ENCODE assay signal across 1 cellular context in the genomic region with DNA sequence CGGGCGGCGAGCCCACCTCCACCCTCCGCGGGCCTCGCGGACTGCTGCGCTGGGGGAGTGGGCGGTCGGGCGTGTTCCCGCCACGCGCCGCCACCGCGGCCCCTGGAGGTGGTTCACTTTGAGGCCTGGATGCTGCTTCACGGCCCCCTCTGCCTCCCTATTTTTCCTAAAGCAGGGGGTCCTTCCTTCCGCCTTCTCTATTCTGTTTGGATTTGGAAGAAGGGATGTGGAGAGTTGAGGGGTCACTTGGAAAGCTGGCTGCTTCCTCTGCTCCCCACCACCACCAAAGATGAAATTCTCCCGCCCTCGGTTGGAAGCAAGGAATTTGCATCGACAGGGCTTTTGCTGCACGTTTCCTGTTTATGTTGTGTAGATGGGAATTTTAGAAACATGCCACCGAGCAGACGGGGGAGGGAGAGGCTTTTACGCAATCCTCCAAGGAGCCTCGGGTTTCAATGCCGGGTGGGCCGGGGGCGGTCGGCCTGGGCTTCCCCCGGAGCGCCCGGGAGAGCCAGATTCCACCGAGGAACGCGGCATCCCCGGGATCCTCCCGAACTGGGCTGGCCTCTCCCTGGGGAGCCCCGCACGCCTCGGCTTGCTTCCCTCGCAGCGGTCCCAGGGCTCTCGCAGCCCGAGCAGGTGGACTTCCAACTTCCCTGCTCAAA.
TF ChIP-seq lines count a peak whose summit lies in the region.

No MANE protein-coding gene starts in this region.

TF ChIP-seq in HepG2, 621 proteins besides CTCF, POLR2A, EP300 and RAD21 (continues in another document):
- TF ChIP-seq KMT2B (CRISPR knock-in tag; IDR thresholded peaks at IDR 0.05) = peak; percentile 12; the same call in 1 of the 2 replicates
- TF ChIP-seq MAFG (CRISPR knock-in tag; IDR thresholded peaks at IDR 0.05) = no peak
- TF ChIP-seq, protein P1, sequence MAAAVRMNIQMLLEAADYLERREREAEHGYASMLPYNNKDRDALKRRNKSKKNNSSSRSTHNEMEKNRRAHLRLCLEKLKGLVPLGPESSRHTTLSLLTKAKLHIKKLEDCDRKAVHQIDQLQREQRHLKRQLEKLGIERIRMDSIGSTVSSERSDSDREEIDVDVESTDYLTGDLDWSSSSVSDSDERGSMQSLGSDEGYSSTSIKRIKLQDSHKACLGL (CRISPR knock-in tag; IDR thresholded peaks at IDR 0.05) = peak; percentile 25; the same call in 1 of the 2 replicates
- TF ChIP-seq, protein P2, sequence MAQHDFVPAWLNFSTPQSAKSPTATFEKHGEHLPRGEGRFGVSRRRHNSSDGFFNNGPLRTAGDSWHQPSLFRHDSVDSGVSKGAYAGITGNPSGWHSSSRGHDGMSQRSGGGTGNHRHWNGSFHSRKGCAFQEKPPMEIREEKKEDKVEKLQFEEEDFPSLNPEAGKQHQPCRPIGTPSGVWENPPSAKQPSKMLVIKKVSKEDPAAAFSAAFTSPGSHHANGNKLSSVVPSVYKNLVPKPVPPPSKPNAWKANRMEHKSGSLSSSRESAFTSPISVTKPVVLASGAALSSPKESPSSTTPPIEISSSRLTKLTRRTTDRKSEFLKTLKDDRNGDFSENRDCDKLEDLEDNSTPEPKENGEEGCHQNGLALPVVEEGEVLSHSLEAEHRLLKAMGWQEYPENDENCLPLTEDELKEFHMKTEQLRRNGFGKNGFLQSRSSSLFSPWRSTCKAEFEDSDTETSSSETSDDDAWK (CRISPR knock-in tag; IDR thresholded peaks at IDR 0.05) = no peak
- TF ChIP-seq, protein P3, sequence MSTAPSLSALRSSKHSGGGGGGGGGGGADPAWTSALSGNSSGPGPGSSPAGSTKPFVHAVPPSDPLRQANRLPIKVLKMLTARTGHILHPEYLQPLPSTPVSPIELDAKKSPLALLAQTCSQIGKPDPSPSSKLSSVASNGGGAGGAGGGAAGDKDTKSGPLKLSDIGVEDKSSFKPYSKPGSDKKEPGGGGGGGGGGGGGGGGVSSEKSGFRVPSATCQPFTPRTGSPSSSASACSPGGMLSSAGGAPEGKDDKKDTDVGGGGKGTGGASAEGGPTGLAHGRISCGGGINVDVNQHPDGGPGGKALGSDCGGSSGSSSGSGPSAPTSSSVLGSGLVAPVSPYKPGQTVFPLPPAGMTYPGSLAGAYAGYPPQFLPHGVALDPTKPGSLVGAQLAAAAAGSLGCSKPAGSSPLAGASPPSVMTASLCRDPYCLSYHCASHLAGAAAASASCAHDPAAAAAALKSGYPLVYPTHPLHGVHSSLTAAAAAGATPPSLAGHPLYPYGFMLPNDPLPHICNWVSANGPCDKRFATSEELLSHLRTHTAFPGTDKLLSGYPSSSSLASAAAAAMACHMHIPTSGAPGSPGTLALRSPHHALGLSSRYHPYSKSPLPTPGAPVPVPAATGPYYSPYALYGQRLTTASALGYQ (CRISPR knock-in tag; IDR thresholded peaks at IDR 0.05) = no peak
- TF ChIP-seq ZBTB38 (CRISPR knock-in tag; IDR thresholded peaks at IDR 0.05) = no peak
- TF ChIP-seq IKZF4 (CRISPR knock-in tag; IDR thresholded peaks at IDR 0.05; ENCODE audit: borderline replicate concordance, low read depth, not compliant biosample characterization) = no peak
- TF ChIP-seq CREM (IDR thresholded peaks at IDR 0.05) = no peak
- TF ChIP-seq CREM (CRISPR knock-in tag; IDR thresholded peaks at IDR 0.05) = no peak
- TF ChIP-seq ZBTB1 (CRISPR knock-in tag; IDR thresholded peaks at IDR 0.05; ENCODE audit: borderline replicate concordance) = no peak
- TF ChIP-seq MZF1 (CRISPR knock-in tag; IDR thresholded peaks at IDR 0.05; ENCODE audit: borderline replicate concordance) = no peak
- no peak for TF ChIP-seq ZSCAN21 (CRISPR knock-in tag; IDR thresholded peaks at IDR 0.05; ENCODE audit: borderline replicate concordance)
- TF ChIP-seq, protein P4, sequence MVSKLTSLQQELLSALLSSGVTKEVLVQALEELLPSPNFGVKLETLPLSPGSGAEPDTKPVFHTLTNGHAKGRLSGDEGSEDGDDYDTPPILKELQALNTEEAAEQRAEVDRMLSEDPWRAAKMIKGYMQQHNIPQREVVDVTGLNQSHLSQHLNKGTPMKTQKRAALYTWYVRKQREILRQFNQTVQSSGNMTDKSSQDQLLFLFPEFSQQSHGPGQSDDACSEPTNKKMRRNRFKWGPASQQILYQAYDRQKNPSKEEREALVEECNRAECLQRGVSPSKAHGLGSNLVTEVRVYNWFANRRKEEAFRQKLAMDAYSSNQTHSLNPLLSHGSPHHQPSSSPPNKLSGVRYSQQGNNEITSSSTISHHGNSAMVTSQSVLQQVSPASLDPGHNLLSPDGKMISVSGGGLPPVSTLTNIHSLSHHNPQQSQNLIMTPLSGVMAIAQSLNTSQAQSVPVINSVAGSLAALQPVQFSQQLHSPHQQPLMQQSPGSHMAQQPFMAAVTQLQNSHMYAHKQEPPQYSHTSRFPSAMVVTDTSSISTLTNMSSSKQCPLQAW (CRISPR knock-in tag; IDR thresholded peaks at IDR 0.05) = peak; percentile 39; the same call in 1 of the 2 replicates
- TF ChIP-seq, protein P5, sequence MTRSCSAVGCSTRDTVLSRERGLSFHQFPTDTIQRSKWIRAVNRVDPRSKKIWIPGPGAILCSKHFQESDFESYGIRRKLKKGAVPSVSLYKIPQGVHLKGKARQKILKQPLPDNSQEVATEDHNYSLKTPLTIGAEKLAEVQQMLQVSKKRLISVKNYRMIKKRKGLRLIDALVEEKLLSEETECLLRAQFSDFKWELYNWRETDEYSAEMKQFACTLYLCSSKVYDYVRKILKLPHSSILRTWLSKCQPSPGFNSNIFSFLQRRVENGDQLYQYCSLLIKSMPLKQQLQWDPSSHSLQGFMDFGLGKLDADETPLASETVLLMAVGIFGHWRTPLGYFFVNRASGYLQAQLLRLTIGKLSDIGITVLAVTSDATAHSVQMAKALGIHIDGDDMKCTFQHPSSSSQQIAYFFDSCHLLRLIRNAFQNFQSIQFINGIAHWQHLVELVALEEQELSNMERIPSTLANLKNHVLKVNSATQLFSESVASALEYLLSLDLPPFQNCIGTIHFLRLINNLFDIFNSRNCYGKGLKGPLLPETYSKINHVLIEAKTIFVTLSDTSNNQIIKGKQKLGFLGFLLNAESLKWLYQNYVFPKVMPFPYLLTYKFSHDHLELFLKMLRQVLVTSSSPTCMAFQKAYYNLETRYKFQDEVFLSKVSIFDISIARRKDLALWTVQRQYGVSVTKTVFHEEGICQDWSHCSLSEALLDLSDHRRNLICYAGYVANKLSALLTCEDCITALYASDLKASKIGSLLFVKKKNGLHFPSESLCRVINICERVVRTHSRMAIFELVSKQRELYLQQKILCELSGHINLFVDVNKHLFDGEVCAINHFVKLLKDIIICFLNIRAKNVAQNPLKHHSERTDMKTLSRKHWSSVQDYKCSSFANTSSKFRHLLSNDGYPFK (CRISPR knock-in tag; IDR thresholded peaks at IDR 0.05; ENCODE audit: borderline replicate concordance) = 0 out of 2 replicates have a peak, but pooled peaks have one; percentile 42
- TF ChIP-seq, protein P6, sequence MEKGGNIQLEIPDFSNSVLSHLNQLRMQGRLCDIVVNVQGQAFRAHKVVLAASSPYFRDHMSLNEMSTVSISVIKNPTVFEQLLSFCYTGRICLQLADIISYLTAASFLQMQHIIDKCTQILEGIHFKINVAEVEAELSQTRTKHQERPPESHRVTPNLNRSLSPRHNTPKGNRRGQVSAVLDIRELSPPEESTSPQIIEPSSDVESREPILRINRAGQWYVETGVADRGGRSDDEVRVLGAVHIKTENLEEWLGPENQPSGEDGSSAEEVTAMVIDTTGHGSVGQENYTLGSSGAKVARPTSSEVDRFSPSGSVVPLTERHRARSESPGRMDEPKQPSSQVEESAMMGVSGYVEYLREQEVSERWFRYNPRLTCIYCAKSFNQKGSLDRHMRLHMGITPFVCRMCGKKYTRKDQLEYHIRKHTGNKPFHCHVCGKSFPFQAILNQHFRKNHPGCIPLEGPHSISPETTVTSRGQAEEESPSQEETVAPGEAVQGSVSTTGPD (CRISPR knock-in tag; IDR thresholded peaks at IDR 0.05) = no peak
- 0 out of 2 replicates have a peak, but pooled peaks have one; percentile 24 for TF ChIP-seq GATAD2A (CRISPR knock-in tag; IDR thresholded peaks at IDR 0.05)
- TF ChIP-seq, protein P7, sequence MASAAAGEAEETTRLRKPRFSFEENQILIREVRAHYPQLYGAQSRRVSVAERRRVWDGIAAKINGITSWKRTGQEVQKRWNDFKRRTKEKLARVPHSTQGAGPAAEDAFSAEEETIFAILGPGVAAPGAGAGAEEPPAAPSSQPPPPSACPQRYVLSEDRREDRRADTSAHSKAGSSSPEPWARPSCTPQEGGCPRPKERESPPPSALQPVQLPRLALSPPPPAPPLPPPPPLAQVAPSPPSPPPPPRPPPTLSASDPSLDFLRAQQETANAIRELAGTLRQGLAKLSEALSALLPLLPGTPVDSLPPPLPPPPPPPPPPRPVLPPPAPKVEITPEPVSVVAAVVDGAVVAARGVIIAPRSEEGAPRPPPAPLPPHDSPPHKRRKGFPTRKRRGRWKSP (CRISPR knock-in tag; IDR thresholded peaks at IDR 0.05) = 0 out of 2 replicates have a peak, but pooled peaks have one; percentile 44
- peak; percentile 72; the same call in 1 of the 2 replicates for TF ChIP-seq FOXK1 (CRISPR knock-in tag; IDR thresholded peaks at IDR 0.05; ENCODE audit: borderline replicate concordance, low read depth)
- TF ChIP-seq ZNF367 (CRISPR knock-in tag; IDR thresholded peaks at IDR 0.05; ENCODE audit: borderline replicate concordance) = no peak
- TF ChIP-seq NFE2 (CRISPR knock-in tag; IDR thresholded peaks at IDR 0.05) = no peak
- TF ChIP-seq ZNF337 (CRISPR knock-in tag; IDR thresholded peaks at IDR 0.05; ENCODE audit: borderline replicate concordance, low read depth) = no peak
- TF ChIP-seq, protein P8, sequence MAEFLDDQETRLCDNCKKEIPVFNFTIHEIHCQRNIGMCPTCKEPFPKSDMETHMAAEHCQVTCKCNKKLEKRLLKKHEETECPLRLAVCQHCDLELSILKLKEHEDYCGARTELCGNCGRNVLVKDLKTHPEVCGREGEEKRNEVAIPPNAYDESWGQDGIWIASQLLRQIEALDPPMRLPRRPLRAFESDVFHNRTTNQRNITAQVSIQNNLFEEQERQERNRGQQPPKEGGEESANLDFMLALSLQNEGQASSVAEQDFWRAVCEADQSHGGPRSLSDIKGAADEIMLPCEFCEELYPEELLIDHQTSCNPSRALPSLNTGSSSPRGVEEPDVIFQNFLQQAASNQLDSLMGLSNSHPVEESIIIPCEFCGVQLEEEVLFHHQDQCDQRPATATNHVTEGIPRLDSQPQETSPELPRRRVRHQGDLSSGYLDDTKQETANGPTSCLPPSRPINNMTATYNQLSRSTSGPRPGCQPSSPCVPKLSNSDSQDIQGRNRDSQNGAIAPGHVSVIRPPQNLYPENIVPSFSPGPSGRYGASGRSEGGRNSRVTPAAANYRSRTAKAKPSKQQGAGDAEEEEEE (CRISPR knock-in tag; IDR thresholded peaks at IDR 0.05; ENCODE audit: borderline replicate concordance) = no peak
- TF ChIP-seq NFATC3 (CRISPR knock-in tag; IDR thresholded peaks at IDR 0.05) = no peak
- TF ChIP-seq NR2F2 (IDR thresholded peaks at IDR 0.05; ENCODE audit: borderline replicate concordance, low read depth) = peak; percentile 30; the same call in 1 of the 2 replicates
- TF ChIP-seq MAFF (IDR thresholded peaks at IDR 0.05; ENCODE audit: low read depth, low read length) = no peak
- 0 out of 2 replicates have a peak, but pooled peaks have one; percentile 30 for TF ChIP-seq PITX1 (CRISPR knock-in tag; IDR thresholded peaks at IDR 0.05)
- TF ChIP-seq, protein P9, sequence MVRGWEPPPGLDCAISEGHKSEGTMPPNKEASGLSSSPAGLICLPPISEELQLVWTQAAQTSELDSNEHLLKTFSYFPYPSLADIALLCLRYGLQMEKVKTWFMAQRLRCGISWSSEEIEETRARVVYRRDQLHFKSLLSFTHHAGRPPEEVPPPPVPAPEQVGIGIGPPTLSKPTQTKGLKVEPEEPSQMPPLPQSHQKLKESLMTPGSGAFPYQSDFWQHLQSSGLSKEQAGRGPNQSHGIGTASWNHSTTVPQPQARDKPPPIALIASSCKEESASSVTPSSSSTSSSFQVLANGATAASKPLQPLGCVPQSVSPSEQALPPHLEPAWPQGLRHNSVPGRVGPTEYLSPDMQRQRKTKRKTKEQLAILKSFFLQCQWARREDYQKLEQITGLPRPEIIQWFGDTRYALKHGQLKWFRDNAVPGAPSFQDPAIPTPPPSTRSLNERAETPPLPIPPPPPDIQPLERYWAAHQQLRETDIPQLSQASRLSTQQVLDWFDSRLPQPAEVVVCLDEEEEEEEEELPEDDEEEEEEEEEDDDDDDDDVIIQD (CRISPR knock-in tag; IDR thresholded peaks at IDR 0.05; ENCODE audit: low read depth) = no peak
- TF ChIP-seq, protein P10, sequence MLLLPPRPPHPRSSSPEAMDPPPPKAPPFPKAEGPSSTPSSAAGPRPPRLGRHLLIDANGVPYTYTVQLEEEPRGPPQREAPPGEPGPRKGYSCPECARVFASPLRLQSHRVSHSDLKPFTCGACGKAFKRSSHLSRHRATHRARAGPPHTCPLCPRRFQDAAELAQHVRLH (CRISPR knock-in tag; IDR thresholded peaks at IDR 0.05; ENCODE audit: borderline replicate concordance, low read depth) = no peak; the same call in 1 of the 2 replicates
- no peak for TF ChIP-seq PCBP2 (optimal IDR thresholded peaks at IDR 0.05; ENCODE audit: low read depth, low read length, poor library complexity, severe bottlenecking)
- TF ChIP-seq, protein P11, sequence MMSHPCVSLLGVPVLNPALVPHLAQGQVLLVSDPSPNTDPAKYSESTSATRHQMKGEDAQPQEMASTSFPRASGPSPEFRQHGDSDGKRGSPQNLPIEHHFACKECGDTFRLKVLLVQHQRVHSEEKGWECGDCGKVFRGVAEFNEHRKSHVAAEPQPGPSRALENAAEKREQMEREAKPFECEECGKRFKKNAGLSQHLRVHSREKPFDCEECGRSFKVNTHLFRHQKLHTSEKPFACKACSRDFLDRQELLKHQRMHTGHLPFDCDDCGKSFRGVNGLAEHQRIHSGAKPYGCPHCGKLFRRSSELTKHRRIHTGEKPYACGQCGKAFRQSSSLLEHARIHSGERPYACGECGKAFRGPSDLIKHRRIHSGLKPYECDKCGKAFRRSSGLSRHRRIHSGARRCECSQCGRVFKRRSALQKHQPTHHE (CRISPR knock-in tag; IDR thresholded peaks at IDR 0.05; ENCODE audit: borderline replicate concordance) = no peak
- no peak; the same call in 1 of the 2 replicates for TF ChIP-seq NR2C2 (CRISPR knock-in tag; IDR thresholded peaks at IDR 0.05; ENCODE audit: borderline replicate concordance)
- TF ChIP-seq ZNF430 (CRISPR knock-in tag; IDR thresholded peaks at IDR 0.05) = peak; percentile 69; the same call in 1 of the 2 replicates
- 0 out of 2 replicates have a peak, but pooled peaks have one; percentile 2 for TF ChIP-seq ERF (CRISPR knock-in tag; IDR thresholded peaks at IDR 0.05)
- TF ChIP-seq ZNF678 (CRISPR knock-in tag; IDR thresholded peaks at IDR 0.05) = no peak
- TF ChIP-seq SAP130 (CRISPR knock-in tag; IDR thresholded peaks at IDR 0.05; ENCODE audit: low read depth) = peak; percentile 5
- no peak for TF ChIP-seq KLF6 (CRISPR knock-in tag; IDR thresholded peaks at IDR 0.05)
- TF ChIP-seq MXD4 (CRISPR knock-in tag; IDR thresholded peaks at IDR 0.05) = no peak
- TF ChIP-seq, protein P12, sequence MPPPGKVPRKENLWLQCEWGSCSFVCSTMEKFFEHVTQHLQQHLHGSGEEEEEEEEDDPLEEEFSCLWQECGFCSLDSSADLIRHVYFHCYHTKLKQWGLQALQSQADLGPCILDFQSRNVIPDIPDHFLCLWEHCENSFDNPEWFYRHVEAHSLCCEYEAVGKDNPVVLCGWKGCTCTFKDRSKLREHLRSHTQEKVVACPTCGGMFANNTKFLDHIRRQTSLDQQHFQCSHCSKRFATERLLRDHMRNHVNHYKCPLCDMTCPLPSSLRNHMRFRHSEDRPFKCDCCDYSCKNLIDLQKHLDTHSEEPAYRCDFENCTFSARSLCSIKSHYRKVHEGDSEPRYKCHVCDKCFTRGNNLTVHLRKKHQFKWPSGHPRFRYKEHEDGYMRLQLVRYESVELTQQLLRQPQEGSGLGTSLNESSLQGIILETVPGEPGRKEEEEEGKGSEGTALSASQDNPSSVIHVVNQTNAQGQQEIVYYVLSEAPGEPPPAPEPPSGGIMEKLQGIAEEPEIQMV (CRISPR knock-in tag; IDR thresholded peaks at IDR 0.05; ENCODE audit: low read depth) = no peak
- TF ChIP-seq SMAD9 (CRISPR knock-in tag; IDR thresholded peaks at IDR 0.05) = 0 out of 2 replicates have a peak, but pooled peaks have one; percentile 17
- peak; percentile 80; the same call in 1 of the 2 replicates for TF ChIP-seq ZNF558 (CRISPR knock-in tag; IDR thresholded peaks at IDR 0.05; ENCODE audit: borderline replicate concordance)
